Comparison of ENCODE assay signal across 9 cellular contexts in the genomic region with DNA sequence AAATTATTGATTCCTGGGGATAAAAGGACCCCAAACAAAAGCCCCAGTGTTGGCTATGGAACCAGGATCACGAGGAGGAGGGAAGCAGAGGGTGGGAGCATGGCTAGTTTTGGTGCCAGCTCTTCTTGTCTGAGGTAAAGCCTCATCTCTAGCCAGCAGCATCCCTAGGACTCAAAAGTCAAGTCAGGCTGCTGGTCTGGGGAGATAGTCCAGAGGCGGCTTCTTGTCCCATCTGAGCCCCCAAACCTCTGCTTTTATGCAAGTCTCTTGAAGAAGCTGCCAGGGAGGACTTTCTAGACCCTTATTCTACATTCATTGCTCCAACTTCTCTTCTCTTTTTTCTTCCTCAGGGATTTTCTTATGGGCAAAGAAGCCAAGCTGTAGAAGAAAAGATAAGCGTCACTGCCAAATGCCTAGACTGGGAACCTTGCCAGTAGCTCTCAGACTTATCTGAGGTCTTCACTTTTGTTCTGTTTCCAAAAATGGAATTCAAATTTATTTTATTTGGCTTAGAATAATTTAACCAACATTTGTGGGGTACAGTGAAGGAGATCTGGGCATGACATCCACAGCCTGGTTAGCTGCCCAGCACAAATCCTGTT. TPM values are rescaled to one million over a fixed set of nuclear protein-coding genes. Genes with fewer than 3 reads are reported as not detected.
DNase-seq lines count a peak whose midpoint lies in the region; ATAC-seq and TF ChIP-seq lines count a peak whose summit lies in the region.
"Had no signal": no experiment of that assay in that cellular context is flagged by ENCODE, and none has a peak within 500 bp of the region (broad histone marks: within the 10 kb centered on the region; RNA-seq: fewer than 3 reads in every experiment).

No MANE protein-coding gene starts in this region.

- H3K9me3 Mint-ChIP-seq in HFFc6 (no peaks in the 10 kb centered on the region), T-cell (no peaks in the 10 kb centered on the region)

- intact Hi-C loops in right cardiac atrium (cut with DNase I) = loop anchor here (5.0 to 10.0 kb wide), 3 partner anchors 72 to 122 kb away; a partner anchor contains a TSS
- intact Hi-C loops in stomach (cut with DNase I; ENCODE audit: low total_unique reads) = no loop called here

- peak overlapping the region; percentile 100 for H3K27ac Mint-ChIP-seq in HFFc6
- no peak overlapping the region for H3K27ac Mint-ChIP-seq in T-cell

- peaks cover 31% of the 10 kb centered on the region for H3K4me1 Mint-ChIP-seq in HFFc6 (ENCODE audit: low read depth)
- no peaks in the 10 kb centered on the region for H3K4me1 Mint-ChIP-seq in T-cell

- POLR2A ChIA-PET in GM10248 (lab: Yijun Ruan, JAX) (interaction anchor here (0.6 to 1.2 kb wide), 2 partner anchors 35 to 79 kb away, joined by 3 to 7 read pairs; a partner anchor contains a TSS), T-cell (lab: Charles Lee) (no interaction called here)

- peak; percentile 30 to 34 for ATAC-seq in right cardiac atrium
- ATAC-seq in T-cell (replicated peaks in 1 of 4) = no peak

- H3K4me3 ChIP-seq in right cardiac atrium (ENCODE audit: low read length) = no peak overlapping the region
- no peak overlapping the region for H3K4me3 ChIP-seq in stomach

- no peaks in the 10 kb centered on the region for H3K27me3 Mint-ChIP-seq in HFFc6 (ENCODE audit: insufficient read depth)
- no peaks in the 10 kb centered on the region for H3K27me3 Mint-ChIP-seq in T-cell

- DNase-seq in HFFc6 (peak; percentile 10), right cardiac atrium (peak in 1 of 3 donors; percentile 53), stomach (peak; percentile 79), GM03348 (ENCODE audit: low spot score) (no peak), GM10248 (ENCODE audit: extremely low spot score) (no peak), T-cell (no peak)
- DNase-seq in activated CD4-positive, alpha-beta T cell treated with anti-CD3 and anti-CD28 coated beads for 4 hours = no peak

- H3K27me3 ChIP-seq in right cardiac atrium (ENCODE audit: control insufficient read depth, insufficient read depth) (no peaks in the 10 kb centered on the region), stomach (no peaks in the 10 kb centered on the region)

- TF ChIP-seq EP300 in stomach (IDR thresholded peaks at IDR 0.05) = no peak

- H3K9me3 ChIP-seq in right cardiac atrium (ENCODE audit: control insufficient read depth, low read length) = no peaks in the 10 kb centered on the region
- H3K9me3 ChIP-seq in stomach = no peaks in the 10 kb centered on the region

- 27% methylated on average over 3 of the region's 3 CpGs for WGBS in right cardiac atrium
- 20 to 38% (median 28%) methylated on average over 3 of the region's 3 CpGs for WGBS in stomach, 5 donors

- CTCF ChIA-PET in GM10248 (lab: Yijun Ruan, JAX) = interaction anchor here (0.7 to 4.5 kb wide), 29 partner anchors 9 to 129 kb away, joined by 3 to 75 read pairs (median 7); a partner anchor contains a TSS
- CTCF ChIA-PET in T-cell (lab: Charles Lee) = interaction anchor here in 1 of 2 donors (0.9 kb wide), 1 partner anchor 86 kb away, joined by 3 read pairs; no protein-coding TSS in a partner anchor

- H3K36me3 ChIP-seq in stomach = peaks cover 0 to 5% (median 0%) of the 10 kb centered on the region in 4 donors

- H3K36me3 Mint-ChIP-seq in HFFc6 (ENCODE audit: low read depth) (peaks cover 2% of the 10 kb centered on the region; the same call in 1 of the 2 replicates), T-cell (peaks cover 2% of the 10 kb centered on the region)

- TF ChIP-seq CTCF in HFFc6 (IDR thresholded peaks at IDR 0.05) (no peak), stomach (IDR thresholded peaks at IDR 0.05) (no peak), GM10248 (IDR thresholded peaks at IDR 0.05; ENCODE audit: control extremely low read depth, extremely low read depth, low read depth, missing control alignments) (no peak)

- peak overlapping the region; percentile 87 for H3K4me3 Mint-ChIP-seq in HFFc6
- H3K4me3 Mint-ChIP-seq in T-cell = no peak overlapping the region
- H3K4me3 Mint-ChIP-seq: activated CD8-positive, alpha-beta T cell treated with anti-CD3 and anti-CD28 coated beads, Interleukin-2, amount 10 ng/mL, durations not matched to agents 7 days and 5 days had no signal

- peaks cover 9% of the 10 kb centered on the region for H3K4me1 ChIP-seq in right cardiac atrium (ENCODE audit: control insufficient read depth, insufficient read depth, low read length)
- peaks cover 29 to 46% (median 34%) of the 10 kb centered on the region in 4 donors for H3K4me1 ChIP-seq in stomach

- no peak for TF ChIP-seq POLR2A in stomach (IDR thresholded peaks at IDR 0.05)

- H3K27ac ChIP-seq in angular gyrus (ENCODE audit: low read depth, low read length) (peak overlapping the region; percentile 74), right cardiac atrium (ENCODE audit: low read length) (peak overlapping the region; percentile 86), stomach (peak overlapping the region; percentile 88 to 97 (median 96))

RNA-seq across cellular contexts. Expression of a gene that starts 6.9 kb away (rescaled TPM):
- total RNA-seq in HFFc6 (2021; fragmentation: NEBNext Ultra II Directional; extraction: Animal tissue kit (Norgen Biotek cat#: 25700)) = 1 to 10 TPM in 4 of 6 experiments, under 1 TPM in 2; 0.75 to 2.0 (median 1.1) TPM
- 1 to 10 TPM; 1.9 to 2.3 (median 2.1) TPM for total RNA-seq in right cardiac atrium
- polyA plus RNA-seq in right cardiac atrium = 1.4 TPM
- total RNA-seq in stomach = 1 to 10 TPM in 2 of 5 donors, under 1 TPM in 1, not detected in 2; 0.58 to 1.7 (median 1.2) TPM
- polyA plus RNA-seq in stomach = 1 to 10 TPM; 5.4 to 10.0 (median 5.8) TPM
- under 1 TPM in 1 of 5 donors, not detected in 4; 0.09 TPM for total RNA-seq in T-cell

RNA-seq across cellular contexts. Expression of a gene that starts 17.3 kb away (rescaled TPM):
- total RNA-seq in HFFc6 (2021; fragmentation: NEBNext Ultra II Directional; extraction: Animal tissue kit (Norgen Biotek cat#: 25700)) = 1 to 10 TPM in 4 of 6 experiments, under 1 TPM in 2; 0.78 to 1.3 (median 1.0) TPM
- total RNA-seq in right cardiac atrium (10 to 100 TPM; 10.2 to 29.0 (median 12.6) TPM), stomach (1 to 10 TPM in 4 of 5 donors, under 1 TPM in 1; 0.58 to 9.0 (median 5.5) TPM), T-cell (1 to 10 TPM; 1.7 to 5.1 (median 2.4) TPM)
- polyA plus RNA-seq in right cardiac atrium (5.6 TPM), stomach (1 to 10 TPM in 2 of 3 donors, under 1 TPM in 1; 0.37 to 2.7 (median 1.7) TPM)

RNA-seq across cellular contexts. Expression of a gene that starts 25.9 kb away (rescaled TPM):
- 10 to 100 TPM; 30.3 to 41.1 (median 35.6) TPM for total RNA-seq in HFFc6 (2021; fragmentation: NEBNext Ultra II Directional; extraction: Animal tissue kit (Norgen Biotek cat#: 25700))
- total RNA-seq in right cardiac atrium = 10 to 100 TPM; 21.4 to 23.7 (median 22.4) TPM
- polyA plus RNA-seq in right cardiac atrium = 22.8 TPM
- 10 to 100 TPM; 15.6 to 42.3 (median 25.2) TPM for total RNA-seq in stomach
- 10 to 100 TPM; 23.0 to 46.6 (median 38.4) TPM for polyA plus RNA-seq in stomach
- 10 to 100 TPM; 18.8 to 36.3 (median 34.4) TPM for total RNA-seq in T-cell

RNA-seq across cellular contexts. Expression of a gene that starts 33.7 kb away (rescaled TPM):
- 10 to 100 TPM; 45.2 to 53.8 (median 51.6) TPM for total RNA-seq in HFFc6 (2021; fragmentation: NEBNext Ultra II Directional; extraction: Animal tissue kit (Norgen Biotek cat#: 25700))
- total RNA-seq in right cardiac atrium (10 to 100 TPM; 16.9 to 19.4 (median 18.8) TPM), stomach (10 to 100 TPM in 4 of 5 donors, 1 to 10 TPM in 1; 4.1 to 65.9 (median 29.0) TPM), T-cell (10 to 100 TPM; 22.1 to 28.3 (median 26.8) TPM)
- polyA plus RNA-seq in right cardiac atrium (16.6 TPM), stomach (10 to 100 TPM; 11.8 to 28.9 (median 19.2) TPM)

RNA-seq across cellular contexts. Expression of a gene that starts 34.7 kb away (rescaled TPM):
- 100 to 1,000 TPM; 135 to 166 (median 157) TPM for total RNA-seq in HFFc6 (2021; fragmentation: NEBNext Ultra II Directional; extraction: Animal tissue kit (Norgen Biotek cat#: 25700))
- 10 to 100 TPM; 68.6 to 94.5 (median 74.4) TPM for total RNA-seq in right cardiac atrium
- polyA plus RNA-seq in right cardiac atrium = 64.1 TPM
- total RNA-seq in stomach = 10 to 100 TPM in 4 of 5 donors, 1 to 10 TPM in 1; 9.3 to 81.3 (median 44.6) TPM
- 100 to 1,000 TPM in 2 of 3 donors, 10 to 100 TPM in 1; 79.3 to 113 (median 101) TPM for polyA plus RNA-seq in stomach
- 100 to 1,000 TPM; 124 to 153 (median 130) TPM for total RNA-seq in T-cell

Comparison
In these comparisons a context has a peak if more than half of its experiments do, and no peak if none do; other contexts are left out.
1. DNase-seq: peak in HFFc6 (single experiment) and stomach (single experiment); none in GM03348 (single experiment), GM10248 (single experiment), T-cell (0 of 34) and activated CD4-positive, alpha-beta T cell treated with anti-CD3 and anti-CD28 coated beads for 4 hours (0 of 2).
2. ATAC-seq: peak in right cardiac atrium (2 of 2); none in T-cell (0 of 4).
3. Peak in every context shown above with its lines, with median percentiles within 50 percentile points of each other: H3K27ac ChIP-seq.